ENCODE assay signal across 23 cellular contexts in the genomic region with DNA sequence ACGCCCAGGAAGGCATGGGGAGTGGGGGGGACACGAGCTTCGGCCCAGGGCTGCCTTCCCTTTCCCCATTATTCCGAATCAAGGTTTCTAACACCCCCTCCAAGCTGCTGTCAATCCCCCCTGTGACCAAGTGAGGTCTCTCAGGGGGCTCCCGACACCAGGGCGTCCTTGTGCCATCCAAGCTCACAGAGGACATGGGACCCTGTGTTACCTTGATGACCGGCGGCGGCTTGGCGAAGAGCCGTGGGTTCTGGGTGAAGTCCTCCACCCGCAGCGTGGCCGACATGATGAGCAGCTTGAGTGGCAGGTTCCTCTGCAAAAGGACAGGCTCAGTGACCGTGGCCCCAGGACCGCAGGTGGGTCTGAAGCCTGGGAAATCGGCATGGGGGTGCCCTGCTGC.
"Had no signal": no experiment of that assay in that cellular context is flagged by ENCODE, and none has a peak within 500 bp of the region (broad histone marks: within the 10 kb centered on the region; RNA-seq: fewer than 3 reads in every experiment).

No MANE protein-coding gene starts in this region.

- ATAC-seq: foreskin keratinocyte, gastrocnemius medialis, heart right ventricle, left cardiac atrium, left lung, left ventricle myocardium superior, lower lobe of right lung, mucosa of descending colon had no signal

- H3K4me3 Mint-ChIP-seq: mesothelial cell of epicardium had no signal

- H3K4me1 ChIP-seq: esophagus muscularis mucosa, foreskin keratinocyte, gastrocnemius medialis, heart right ventricle, left lung, lower lobe of right lung had no signal

- H3K9me3 ChIP-seq: esophagus muscularis mucosa, gastrocnemius medialis, heart right ventricle, left lung, lower lobe of right lung, mucosa of descending colon had no signal

- H3K4me1 Mint-ChIP-seq: mesothelial cell of epicardium had no signal

- H3K9me3 Mint-ChIP-seq: mesothelial cell of epicardium had no signal

- H3K27me3 ChIP-seq: dorsolateral prefrontal cortex, esophagus muscularis mucosa, foreskin keratinocyte, gastrocnemius medialis, heart right ventricle, left lung had no signal

- H3K27me3 Mint-ChIP-seq: naive B cell had no signal

- H3K4me3 ChIP-seq: coronary artery, dorsolateral prefrontal cortex, esophagus muscularis mucosa, gastrocnemius medialis, heart right ventricle, left lung, lower lobe of right lung, mucosa of descending colon had no signal

- FAIRE-seq: endothelial cell of umbilical vein, islet of Langerhans, keratinocyte had no signal

- H3K27ac Mint-ChIP-seq: mesothelial cell of epicardium had no signal

- H3K27ac ChIP-seq: coronary artery, dorsolateral prefrontal cortex, esophagus muscularis mucosa, foreskin keratinocyte, gastrocnemius medialis, heart right ventricle, left lung, lower lobe of right lung had no signal

- DNase-seq: dermis blood vessel endothelial cell; dorsolateral prefrontal cortex; effector CD4-positive, alpha-beta T cell; effector memory CD4-positive, alpha-beta T cell; foreskin keratinocyte; gastrocnemius medialis; glutamatergic neuron; head of caudate nucleus; heart right ventricle; hippocampal formation; left cardiac atrium; left lung; left ventricle myocardium superior; lower lobe of right lung; mesenchymal stem cell; mucosa of descending colon; naive B cell had no signal
